In the genomic region with DNA sequence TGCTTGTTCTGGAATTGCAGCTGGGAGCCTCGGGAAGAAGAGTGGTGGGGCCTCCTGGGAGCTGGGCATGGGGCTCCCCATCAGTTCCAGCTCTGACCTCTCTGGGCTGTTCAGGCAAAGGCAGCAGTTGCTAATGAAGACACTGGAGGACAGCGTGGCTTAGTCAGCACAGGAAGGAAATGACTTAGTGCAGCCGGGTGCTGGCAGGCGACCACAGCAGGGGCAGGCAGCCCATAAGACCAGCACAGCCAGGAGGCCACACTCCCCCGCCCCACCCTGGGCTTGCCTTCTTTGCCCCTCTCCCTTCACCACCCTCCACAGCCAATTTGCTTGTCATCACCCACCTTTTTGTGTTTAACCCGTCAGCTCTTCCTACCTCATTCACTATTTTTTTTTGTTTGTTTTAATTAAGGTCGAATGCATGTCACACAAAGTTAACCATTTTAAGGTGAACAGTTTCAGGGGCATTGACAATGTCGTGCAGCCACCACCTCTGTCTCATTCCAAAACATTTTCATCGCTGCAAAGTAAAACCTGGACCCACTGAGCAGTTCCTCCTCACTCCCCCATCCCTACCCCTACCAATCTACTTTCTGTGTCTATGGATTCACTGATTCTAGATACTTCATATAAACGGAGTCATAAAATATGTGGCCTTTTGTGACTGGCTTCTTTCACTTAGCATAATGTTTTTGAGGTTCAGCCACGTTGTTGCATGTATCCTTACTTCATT, we compare ENCODE assay signal across 9 cellular contexts. TPM values are rescaled to one million over a fixed set of nuclear protein-coding genes. Genes with fewer than 3 reads are reported as not detected.
A peak's percentile ranks its signal among the peaks of the same experiment; 100 is the strongest.
DNase-seq lines count a peak whose midpoint lies in the region; ATAC-seq and TF ChIP-seq lines count a peak whose summit lies in the region.
"Had no signal": no experiment of that assay in that cellular context is flagged by ENCODE, and none has a peak within 500 bp of the region (broad histone marks: within the 10 kb centered on the region; RNA-seq: fewer than 3 reads in every experiment).

No MANE protein-coding gene starts in this region.

- TF ChIP-seq EP300 in tibial nerve (IDR thresholded peaks at IDR 0.05) = no peak

- peak overlapping the region; percentile 44 to 69 for H3K27ac Mint-ChIP-seq in natural killer cell treated with Interleukin-12 subunit alpha and Interleukin-12 subunit beta and Interleukin-15 and Interleukin-18, amount 100 ng/mL, for 72 hours

- H2AFZ ChIP-seq in KMS-11 (ENCODE audit: low read depth) = peak overlapping the region; percentile 44; the same call in 1 of the 2 replicates

- DNase-seq in GDM1 (lab: John Stamatoyannopoulos, UW) (peak; percentile 92), amniotic epithelial cell (ENCODE audit: low read depth) (peak; percentile 9), COLO668 (lab: John Stamatoyannopoulos, UW; ENCODE audit: unreplicated experiment) (no peak), tibial nerve (ENCODE audit: low spot score in 2 of 2) (no peak)
- DNase-seq in natural killer cell treated with Interleukin-12 subunit alpha and Interleukin-12 subunit beta and Interleukin-15 and Interleukin-18, amount 100 ng/mL, for 72 hours (ENCODE audit: low spot score) = peak; percentile 74
- DNase-seq: SHP77 treated with DMSO at 0.1 percent for 48 hours had no signal

- no peaks in the 10 kb centered on the region for H3K36me3 ChIP-seq in KMS-11 (ENCODE audit: insufficient read depth)
- no peaks in the 10 kb centered on the region for H3K36me3 ChIP-seq in tibial nerve

- no peak overlapping the region for H3K9ac ChIP-seq in KMS-11

- H3K4me3 Mint-ChIP-seq in natural killer cell treated with Interleukin-12 subunit alpha and Interleukin-12 subunit beta and Interleukin-15 and Interleukin-18, amount 100 ng/mL, for 72 hours = peak overlapping the region; percentile 59

- H3K79me2 ChIP-seq in KMS-11 (ENCODE audit: insufficient read depth, low read depth) = no peaks in the 10 kb centered on the region

- H4K20me1 ChIP-seq in KMS-11 (ENCODE audit: insufficient read depth) = no peaks in the 10 kb centered on the region

- 0 out of 2 replicates have a peak overlapping the region, but pooled peaks have one; percentile 22 for H3K4me2 ChIP-seq in KMS-11

- H3K27me3 Mint-ChIP-seq in natural killer cell treated with Interleukin-12 subunit alpha and Interleukin-12 subunit beta and Interleukin-15 and Interleukin-18, amount 100 ng/mL, for 72 hours = peaks cover 8 to 13% of the 10 kb centered on the region in 2 donors

- no peak for TF ChIP-seq CTCF in KMS-11 (conservative IDR thresholded peaks at IDR 0.05; ENCODE audit: low read depth, low read length)
- no peak for TF ChIP-seq CTCF in tibial nerve (IDR thresholded peaks at IDR 0.05)

- peaks cover 5% of the 10 kb centered on the region for H3K36me3 Mint-ChIP-seq in natural killer cell treated with Interleukin-12 subunit alpha and Interleukin-12 subunit beta and Interleukin-15 and Interleukin-18, amount 100 ng/mL, for 72 hours

- H3K27ac ChIP-seq in KMS-11 (no peak overlapping the region), tibial nerve (no peak overlapping the region)

- no peak for TF ChIP-seq POLR2A in tibial nerve (IDR thresholded peaks at IDR 0.05)

- H3K9me3 ChIP-seq in tibial nerve = no peaks in the 10 kb centered on the region

- peaks cover 18 to 19% of the 10 kb centered on the region in 2 donors for H3K4me1 Mint-ChIP-seq in natural killer cell treated with Interleukin-12 subunit alpha and Interleukin-12 subunit beta and Interleukin-15 and Interleukin-18, amount 100 ng/mL, for 72 hours (ENCODE audit: low read depth in 2 of 2)

- ATAC-seq in natural killer cell treated with Interleukin-12 subunit alpha and Interleukin-12 subunit beta and Interleukin-15 and Interleukin-18, amount 100 ng/mL, for 72 hours = peak; percentile 95 to 97
- ATAC-seq in HG03159 (IDR thresholded peaks at IDR 0.05; ENCODE audit: unreplicated experiment) = no peak
- ATAC-seq in HG03439 (IDR thresholded peaks at IDR 0.05; ENCODE audit: unreplicated experiment) = no peak

- no peaks in the 10 kb centered on the region for H3K27me3 ChIP-seq in KMS-11 (ENCODE audit: insufficient read depth, low read depth)
- H3K27me3 ChIP-seq in tibial nerve = peaks cover 0 to 64% of the 10 kb centered on the region in 2 donors

- H3K4me3 ChIP-seq in KMS-11 (IDR thresholded peaks at IDR 0.05; ENCODE audit: insufficient read depth, low read depth, low read length) (no peak overlapping the region), tibial nerve (no peak overlapping the region)

- H3K4me1 ChIP-seq in KMS-11 (ENCODE audit: low read depth, poor library complexity, severe bottlenecking) (peaks cover 10% of the 10 kb centered on the region), tibial nerve (peaks cover 0 to 10% (median 0%) of the 10 kb centered on the region in 4 donors)

- H3K9me3 Mint-ChIP-seq in natural killer cell treated with Interleukin-12 subunit alpha and Interleukin-12 subunit beta and Interleukin-15 and Interleukin-18, amount 100 ng/mL, for 72 hours = no peaks in the 10 kb centered on the region

- 47 to 48% methylated on average over 11 of the region's 11 CpGs for WGBS in tibial nerve, 2 donors

RNA-seq across cellular contexts. Expression of gene OLIG2, which starts 10.9 kb away (rescaled TPM):
- not detected for total RNA-seq in natural killer cell treated with Interleukin-12 subunit alpha and Interleukin-12 subunit beta and Interleukin-15 and Interleukin-18, amount 100 ng/mL, for 72 hours
- total RNA-seq in tibial nerve = 1 to 10 TPM in 1 of 4 donors, under 1 TPM in 1, not detected in 2; 0.21 to 1.3 TPM

RNA-seq across cellular contexts. Expression of gene OLIG1, which starts 33.3 kb away (rescaled TPM):
- total RNA-seq in natural killer cell treated with Interleukin-12 subunit alpha and Interleukin-12 subunit beta and Interleukin-15 and Interleukin-18, amount 100 ng/mL, for 72 hours = under 1 TPM in 1 of 2 donors, not detected in 1; 0.20 TPM
- not detected for total RNA-seq in tibial nerve

Comparison
In these comparisons a context has a peak if more than half of its experiments do, and no peak if none do; other contexts are left out.
1. DNase-seq: peak in GDM1 (single experiment), amniotic epithelial cell (single experiment) and natural killer cell treated with Interleukin-12 subunit alpha and Interleukin-12 subunit beta and Interleukin-15 and Interleukin-18, amount 100 ng/mL, for 72 hours (single experiment); none in COLO668 (single experiment) and tibial nerve (0 of 2).
2. ATAC-seq: peak in natural killer cell treated with Interleukin-12 subunit alpha and Interleukin-12 subunit beta and Interleukin-15 and Interleukin-18, amount 100 ng/mL, for 72 hours (2 of 2); none in HG03159 (single experiment) and HG03439 (single experiment).